In genomic region chr1:23779826-23780371, GRCh38 we compare ENCODE assay signal across 1 cellular context.
TF ChIP-seq lines count a peak whose summit lies in the region.

No MANE protein-coding gene starts in this region.

TF ChIP-seq in SK-N-SH, 30 proteins besides CTCF, POLR2A, EP300 and RAD21 (continued from another document):
- TF ChIP-seq REST (IDR thresholded peaks at IDR 0.05; ENCODE audit: low read depth, low read length) (no peak), GATA2 (CRISPR knock-in tag; IDR thresholded peaks at IDR 0.05) (no peak), USF1 (IDR thresholded peaks at IDR 0.05; ENCODE audit: borderline replicate concordance, low read depth) (no peak), EZH2phosphoT487 (IDR thresholded peaks at IDR 0.05; ENCODE audit: borderline replicate concordance, low read depth) (no peak), RCOR1 (IDR thresholded peaks at IDR 0.05; ENCODE audit: low read length) (no peak), CHD2 (IDR thresholded peaks at IDR 0.05; ENCODE audit: low read length, partially characterized antibody) (no peak), MAX (IDR thresholded peaks at IDR 0.05; ENCODE audit: low read depth) (0 out of 2 replicates have a peak, but pooled peaks have one; percentile 33), USF2 (IDR thresholded peaks at IDR 0.05; ENCODE audit: borderline replicate concordance, low read depth, low read length) (no peak), FOXJ3 (CRISPR knock-in tag; IDR thresholded peaks at IDR 0.05) (no peak), RXRA (IDR thresholded peaks at IDR 0.05; ENCODE audit: borderline replicate concordance, low read depth) (0 out of 2 replicates have a peak, but pooled peaks have one; percentile 13), SMC3 (IDR thresholded peaks at IDR 0.05; ENCODE audit: low read depth, low read length) (no peak), ZBTB33 (IDR thresholded peaks at IDR 0.05; ENCODE audit: borderline replicate concordance, low read depth) (no peak), SIN3A (IDR thresholded peaks at IDR 0.05; ENCODE audit: borderline replicate concordance, low read depth, low read length) (peak; percentile 17; the same call in 1 of the 2 replicates), PBX3 (IDR thresholded peaks at IDR 0.05) (peak; percentile 80), JUND (IDR thresholded peaks at IDR 0.05) (peak; percentile 32; the same call in 1 of the 2 replicates), NFIC (IDR thresholded peaks at IDR 0.05; ENCODE audit: borderline replicate concordance) (no peak), TAF1 (IDR thresholded peaks at IDR 0.05; ENCODE audit: borderline replicate concordance, low read depth, low read length) (no peak)
